In the genomic region with DNA sequence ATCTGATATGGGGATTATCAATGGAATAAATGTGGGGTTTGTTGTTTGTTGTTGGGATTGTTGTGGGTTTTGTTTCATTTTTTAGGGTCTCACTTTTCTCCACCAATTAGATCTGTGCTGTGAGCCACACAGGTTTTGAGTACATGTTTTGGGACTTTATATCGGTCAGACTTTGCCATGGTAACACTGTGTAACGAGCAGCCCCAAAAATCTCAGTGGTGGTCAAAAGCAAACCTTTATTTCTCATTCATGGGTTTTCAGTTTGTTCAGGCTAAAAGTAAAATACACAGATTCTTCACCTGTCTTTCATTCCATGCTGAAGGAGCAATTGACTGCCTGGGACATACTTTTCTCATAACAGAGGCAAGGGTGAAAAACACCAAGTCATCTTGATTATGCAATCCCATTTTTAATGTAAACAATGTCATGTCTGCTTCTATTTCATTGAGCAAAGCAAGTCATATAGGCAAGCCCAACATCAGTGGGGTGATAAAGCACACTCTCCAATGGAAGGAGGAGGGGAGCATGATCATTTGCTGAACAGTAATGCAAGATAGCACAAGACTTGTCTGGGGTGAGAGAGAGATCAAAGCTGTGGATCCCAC, we compare ENCODE assay signal across 23 cellular contexts.
DNase-seq lines count a peak whose midpoint lies in the region; ATAC-seq, FAIRE-seq and TF ChIP-seq lines count a peak whose summit lies in the region.
"Had no signal": no experiment of that assay in that cellular context is flagged by ENCODE, and none has a peak within 500 bp of the region (broad histone marks: within the 10 kb centered on the region; RNA-seq: fewer than 3 reads in every experiment).

No MANE protein-coding gene starts in this region.

- no peaks in the 10 kb centered on the region for H3K27me3 ChIP-seq in bronchial epithelial cell (ENCODE audit: control insufficient read depth, insufficient read depth, low read length)
- H3K27me3 ChIP-seq: BLaER1 treated with 17β-estradiol and CSF1 and Interleukin-3, amounts not matched to agents 10 nM and 100 nM had no signal

- FAIRE-seq in bronchial epithelial cell (lab: Jason Lieb, UNC): no peak
- FAIRE-seq: D721Med, G401.6 had no signal

- no peak for ATAC-seq in HG03175 (IDR thresholded peaks at IDR 0.05; ENCODE audit: unreplicated experiment)
- ATAC-seq in HG03571 (IDR thresholded peaks at IDR 0.05; ENCODE audit: unreplicated experiment): no peak
- ATAC-seq: A549, Panc1, T-cell had no signal

- DNase-seq in EH (ENCODE audit: low read depth) (peak; percentile 6), HCEC 1CT (peak; percentile 12), bronchial epithelial cell (ENCODE audit: low read depth) (peak; percentile 41), foreskin fibroblast (peak; percentile 11 to 24), NCI-H2029 (lab: John Stamatoyannopoulos, UW) (no peak)
- DNase-seq: AML-193; CD4-positive, alpha-beta T cell; GOT3; MV-4-11; NCI-H1105; NCI-H146; NCI-H1930; NCI-H2227 treated with DMSO at 0.1 percent for 48 hours; NCI-H526 treated with DMSO at 0.1 percent for 48 hours; SHP77; T-cell had no signal

- H3K36me3 ChIP-seq in bronchial epithelial cell (ENCODE audit: control insufficient read depth, insufficient read depth, low read length): no peaks in the 10 kb centered on the region
- H3K36me3 ChIP-seq: BLaER1 treated with 17β-estradiol and CSF1 and Interleukin-3, amounts not matched to agents 10 nM and 100 nM had no signal

- TF ChIP-seq CTCF in bronchial epithelial cell (IDR thresholded peaks at IDR 0.05; ENCODE audit: insufficient read depth, low read length, severe bottlenecking) (no peak), foreskin fibroblast (IDR thresholded peaks at IDR 0.05; ENCODE audit: low read depth, low read length) (no peak)

- no peak overlapping the region for H3K4me3 ChIP-seq in bronchial epithelial cell (ENCODE audit: low read depth, low read length)
- no peak overlapping the region for H3K4me3 ChIP-seq in foreskin fibroblast (ENCODE audit: low read depth in 1 of 2, low read length in 2 of 2)
- H3K4me3 ChIP-seq: A549; BLaER1 treated with 17β-estradiol and CSF1 and Interleukin-3, amounts not matched to agents 10 nM and 100 nM had no signal
